Comparison of ENCODE assay signal across 1 cellular context in the genomic region with DNA sequence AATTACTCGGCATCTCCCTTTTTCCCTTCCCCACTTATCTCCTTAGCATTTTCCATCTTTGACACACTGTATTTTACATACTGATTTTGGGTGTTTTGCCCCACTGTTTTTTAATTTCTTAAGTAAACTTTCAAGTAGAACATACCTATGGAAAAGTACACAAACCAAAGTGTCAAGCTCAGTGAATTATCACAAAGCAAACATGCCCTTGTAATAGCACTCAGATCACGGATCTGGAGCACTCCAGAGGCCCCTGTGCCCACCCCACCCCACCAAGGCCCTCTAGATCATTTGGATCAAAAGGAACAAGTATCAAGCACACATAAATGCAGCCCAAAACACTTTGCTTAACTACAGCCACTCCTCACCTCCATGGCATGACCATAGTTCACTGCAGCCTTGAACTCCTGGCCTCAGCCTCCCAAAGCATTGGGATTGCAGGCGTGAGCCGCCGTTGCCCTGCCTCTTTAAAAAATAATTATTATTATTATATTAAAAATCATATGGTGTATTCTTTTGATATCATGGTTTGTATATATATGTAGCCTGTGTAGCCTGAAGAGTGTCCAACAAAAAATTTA.
TF ChIP-seq lines count a peak whose summit lies in the region.

No MANE protein-coding gene starts in this region.

TF ChIP-seq in GM23338, 12 proteins besides CTCF, POLR2A, EP300 and RAD21 (continued from another document):
- TF ChIP-seq, protein P1, sequence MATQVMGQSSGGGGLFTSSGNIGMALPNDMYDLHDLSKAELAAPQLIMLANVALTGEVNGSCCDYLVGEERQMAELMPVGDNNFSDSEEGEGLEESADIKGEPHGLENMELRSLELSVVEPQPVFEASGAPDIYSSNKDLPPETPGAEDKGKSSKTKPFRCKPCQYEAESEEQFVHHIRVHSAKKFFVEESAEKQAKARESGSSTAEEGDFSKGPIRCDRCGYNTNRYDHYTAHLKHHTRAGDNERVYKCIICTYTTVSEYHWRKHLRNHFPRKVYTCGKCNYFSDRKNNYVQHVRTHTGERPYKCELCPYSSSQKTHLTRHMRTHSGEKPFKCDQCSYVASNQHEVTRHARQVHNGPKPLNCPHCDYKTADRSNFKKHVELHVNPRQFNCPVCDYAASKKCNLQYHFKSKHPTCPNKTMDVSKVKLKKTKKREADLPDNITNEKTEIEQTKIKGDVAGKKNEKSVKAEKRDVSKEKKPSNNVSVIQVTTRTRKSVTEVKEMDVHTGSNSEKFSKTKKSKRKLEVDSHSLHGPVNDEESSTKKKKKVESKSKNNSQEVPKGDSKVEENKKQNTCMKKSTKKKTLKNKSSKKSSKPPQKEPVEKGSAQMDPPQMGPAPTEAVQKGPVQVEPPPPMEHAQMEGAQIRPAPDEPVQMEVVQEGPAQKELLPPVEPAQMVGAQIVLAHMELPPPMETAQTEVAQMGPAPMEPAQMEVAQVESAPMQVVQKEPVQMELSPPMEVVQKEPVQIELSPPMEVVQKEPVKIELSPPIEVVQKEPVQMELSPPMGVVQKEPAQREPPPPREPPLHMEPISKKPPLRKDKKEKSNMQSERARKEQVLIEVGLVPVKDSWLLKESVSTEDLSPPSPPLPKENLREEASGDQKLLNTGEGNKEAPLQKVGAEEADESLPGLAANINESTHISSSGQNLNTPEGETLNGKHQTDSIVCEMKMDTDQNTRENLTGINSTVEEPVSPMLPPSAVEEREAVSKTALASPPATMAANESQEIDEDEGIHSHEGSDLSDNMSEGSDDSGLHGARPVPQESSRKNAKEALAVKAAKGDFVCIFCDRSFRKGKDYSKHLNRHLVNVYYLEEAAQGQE (IDR thresholded peaks at IDR 0.05; ENCODE audit: unreplicated experiment) = no peak
- TF ChIP-seq ZNF331 (CRISPR knock-in tag; IDR thresholded peaks at IDR 0.05; ENCODE audit: low read depth) (no peak), EZH2phosphoT487 (IDR thresholded peaks at IDR 0.05; ENCODE audit: unreplicated experiment) (no peak), EZH2 (IDR thresholded peaks at IDR 0.05; ENCODE audit: low read depth, unreplicated experiment) (no peak), POLR2AphosphoS5 (IDR thresholded peaks at IDR 0.05; ENCODE audit: low read depth) (no peak), CREB1 (CRISPR knock-in tag; IDR thresholded peaks at IDR 0.05; ENCODE audit: low read depth) (no peak), STAT1 (IDR thresholded peaks at IDR 0.05; ENCODE audit: unreplicated experiment) (no peak)
- TF ChIP-seq, protein P2, sequence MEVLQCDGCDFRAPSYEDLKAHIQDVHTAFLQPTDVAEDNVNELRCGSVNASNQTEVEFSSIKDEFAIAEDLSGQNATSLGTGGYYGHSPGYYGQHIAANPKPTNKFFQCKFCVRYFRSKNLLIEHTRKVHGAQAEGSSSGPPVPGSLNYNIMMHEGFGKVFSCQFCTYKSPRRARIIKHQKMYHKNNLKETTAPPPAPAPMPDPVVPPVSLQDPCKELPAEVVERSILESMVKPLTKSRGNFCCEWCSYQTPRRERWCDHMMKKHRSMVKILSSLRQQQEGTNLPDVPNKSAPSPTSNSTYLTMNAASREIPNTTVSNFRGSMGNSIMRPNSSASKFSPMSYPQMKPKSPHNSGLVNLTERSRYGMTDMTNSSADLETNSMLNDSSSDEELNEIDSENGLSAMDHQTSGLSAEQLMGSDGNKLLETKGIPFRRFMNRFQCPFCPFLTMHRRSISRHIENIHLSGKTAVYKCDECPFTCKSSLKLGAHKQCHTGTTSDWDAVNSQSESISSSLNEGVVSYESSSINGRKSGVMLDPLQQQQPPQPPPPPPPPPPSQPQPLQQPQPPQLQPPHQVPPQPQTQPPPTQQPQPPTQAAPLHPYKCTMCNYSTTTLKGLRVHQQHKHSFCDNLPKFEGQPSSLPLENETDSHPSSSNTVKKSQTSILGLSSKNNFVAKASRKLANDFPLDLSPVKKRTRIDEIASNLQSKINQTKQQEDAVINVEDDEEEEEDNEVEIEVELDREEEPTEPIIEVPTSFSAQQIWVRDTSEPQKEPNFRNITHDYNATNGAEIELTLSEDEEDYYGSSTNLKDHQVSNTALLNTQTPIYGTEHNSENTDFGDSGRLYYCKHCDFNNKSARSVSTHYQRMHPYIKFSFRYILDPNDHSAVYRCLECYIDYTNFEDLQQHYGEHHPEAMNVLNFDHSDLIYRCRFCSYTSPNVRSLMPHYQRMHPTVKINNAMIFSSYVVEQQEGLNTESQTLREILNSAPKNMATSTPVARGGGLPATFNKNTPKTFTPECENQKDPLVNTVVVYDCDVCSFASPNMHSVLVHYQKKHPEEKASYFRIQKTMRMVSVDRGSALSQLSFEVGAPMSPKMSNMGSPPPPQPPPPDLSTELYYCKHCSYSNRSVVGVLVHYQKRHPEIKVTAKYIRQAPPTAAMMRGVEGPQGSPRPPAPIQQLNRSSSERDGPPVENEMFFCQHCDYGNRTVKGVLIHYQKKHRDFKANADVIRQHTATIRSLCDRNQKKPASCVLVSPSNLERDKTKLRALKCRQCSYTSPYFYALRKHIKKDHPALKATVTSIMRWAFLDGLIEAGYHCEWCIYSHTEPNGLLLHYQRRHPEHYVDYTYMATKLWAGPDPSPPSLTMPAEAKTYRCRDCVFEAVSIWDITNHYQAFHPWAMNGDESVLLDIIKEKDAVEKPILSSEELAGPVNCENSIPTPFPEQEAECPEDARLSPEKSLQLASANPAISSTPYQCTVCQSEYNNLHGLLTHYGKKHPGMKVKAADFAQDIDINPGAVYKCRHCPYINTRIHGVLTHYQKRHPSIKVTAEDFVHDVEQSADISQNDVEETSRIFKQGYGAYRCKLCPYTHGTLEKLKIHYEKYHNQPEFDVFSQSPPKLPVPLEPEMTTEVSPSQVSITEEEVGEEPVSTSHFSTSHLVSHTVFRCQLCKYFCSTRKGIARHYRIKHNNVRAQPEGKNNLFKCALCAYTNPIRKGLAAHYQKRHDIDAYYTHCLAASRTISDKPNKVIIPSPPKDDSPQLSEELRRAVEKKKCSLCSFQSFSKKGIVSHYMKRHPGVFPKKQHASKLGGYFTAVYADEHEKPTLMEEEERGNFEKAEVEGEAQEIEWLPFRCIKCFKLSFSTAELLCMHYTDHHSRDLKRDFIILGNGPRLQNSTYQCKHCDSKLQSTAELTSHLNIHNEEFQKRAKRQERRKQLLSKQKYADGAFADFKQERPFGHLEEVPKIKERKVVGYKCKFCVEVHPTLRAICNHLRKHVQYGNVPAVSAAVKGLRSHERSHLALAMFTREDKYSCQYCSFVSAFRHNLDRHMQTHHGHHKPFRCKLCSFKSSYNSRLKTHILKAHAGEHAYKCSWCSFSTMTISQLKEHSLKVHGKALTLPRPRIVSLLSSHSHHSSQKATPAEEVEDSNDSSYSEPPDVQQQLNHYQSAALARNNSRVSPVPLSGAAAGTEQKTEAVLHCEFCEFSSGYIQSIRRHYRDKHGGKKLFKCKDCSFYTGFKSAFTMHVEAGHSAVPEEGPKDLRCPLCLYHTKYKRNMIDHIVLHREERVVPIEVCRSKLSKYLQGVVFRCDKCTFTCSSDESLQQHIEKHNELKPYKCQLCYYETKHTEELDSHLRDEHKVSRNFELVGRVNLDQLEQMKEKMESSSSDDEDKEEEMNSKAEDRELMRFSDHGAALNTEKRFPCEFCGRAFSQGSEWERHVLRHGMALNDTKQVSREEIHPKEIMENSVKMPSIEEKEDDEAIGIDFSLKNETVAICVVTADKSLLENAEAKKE (CRISPR knock-in tag; IDR thresholded peaks at IDR 0.05) = no peak
TF ChIP-seq in GM23338: peak in this region for 0.
